8 cellular contexts compared by ENCODE assay signal in genomic region chr13:94419304-94419943, GRCh38.
DNase-seq lines count a peak whose midpoint lies in the region; ATAC-seq and TF ChIP-seq lines count a peak whose summit lies in the region.

No MANE protein-coding gene starts in this region.

- H3K9ac ChIP-seq in skeletal muscle satellite cell (ENCODE audit: low read depth, low read length) = no peak overlapping the region

- no peak overlapping the region for H3K27ac ChIP-seq in spleen

- H3K36me3 ChIP-seq in skeletal muscle satellite cell (ENCODE audit: insufficient read depth, low read length) = no peaks in the 10 kb centered on the region
- no peaks in the 10 kb centered on the region for H3K36me3 ChIP-seq in spleen

- ATAC-seq in GM18870 (IDR thresholded peaks at IDR 0.05; ENCODE audit: unreplicated experiment) (peak; percentile 73), HG03060 (IDR thresholded peaks at IDR 0.05; ENCODE audit: low read depth, unreplicated experiment) (peak; percentile 38), GM19324 (IDR thresholded peaks at IDR 0.05; ENCODE audit: low FRiP score, unreplicated experiment) (no peak)

- TF ChIP-seq POLR2A in spleen (IDR thresholded peaks at IDR 0.05) = no peak

- H3K4me1 ChIP-seq in skeletal muscle satellite cell (ENCODE audit: control insufficient read depth, insufficient read depth, low read length) (peaks cover 15% of the 10 kb centered on the region), spleen (peaks cover 0 to 7% (median 0%) of the 10 kb centered on the region in 6 donors)

- H3K27me3 ChIP-seq in skeletal muscle satellite cell (ENCODE audit: control insufficient read depth, insufficient read depth, low read length) = peaks cover 9% of the 10 kb centered on the region
- no peaks in the 10 kb centered on the region for H3K27me3 ChIP-seq in spleen (replicated peaks in 1 of 7)

- H3K9me3 ChIP-seq in skeletal muscle satellite cell (replicated peaks; ENCODE audit: low read length) (no peaks in the 10 kb centered on the region), spleen (peaks cover 0 to 31% (median 12%) of the 10 kb centered on the region in 8 donors)

- TF ChIP-seq CTCF in spleen (IDR thresholded peaks at IDR 0.05 in 8 of 11, conservative IDR thresholded peaks at IDR 0.05 in 3 of 11) = no peak

- peak; percentile 15 to 47 for DNase-seq in activated CD4-positive, alpha-beta T cell treated with anti-CD3 and anti-CD28 coated beads, Interleukin-2, amount 50 U/mL, for 48 hours
- no peak for DNase-seq in spleen
- no peak for DNase-seq in SW480 (ENCODE audit: low spot score)
- no peak for DNase-seq in NCI-H748 (lab: John Stamatoyannopoulos, UW; ENCODE audit: unreplicated experiment)

- H3K4me3 ChIP-seq in skeletal muscle satellite cell (ENCODE audit: low read length) (no peak overlapping the region), spleen (no peak overlapping the region)

- intact Hi-C loops in spleen (cut with DNase I; ENCODE audit: low total_unique reads) = no loop called here

- H3K4me2 ChIP-seq in skeletal muscle satellite cell (ENCODE audit: low read length) = peak overlapping the region; percentile 46

- WGBS in spleen, 5 donors = 0 to 12% (median 7%) methylated on average over 1 of the region's 1 CpG

Comparison
In these comparisons a context has a peak if more than half of its experiments do, and no peak if none do; other contexts are left out.
1. DNase-seq: peak in activated CD4-positive, alpha-beta T cell treated with anti-CD3 and anti-CD28 coated beads, Interleukin-2, amount 50 U/mL, for 48 hours (2 of 2); none in spleen (single experiment), SW480 (single experiment) and NCI-H748 (single experiment).